Comparison of ENCODE assay signal across 8 cellular contexts in the genomic region with DNA sequence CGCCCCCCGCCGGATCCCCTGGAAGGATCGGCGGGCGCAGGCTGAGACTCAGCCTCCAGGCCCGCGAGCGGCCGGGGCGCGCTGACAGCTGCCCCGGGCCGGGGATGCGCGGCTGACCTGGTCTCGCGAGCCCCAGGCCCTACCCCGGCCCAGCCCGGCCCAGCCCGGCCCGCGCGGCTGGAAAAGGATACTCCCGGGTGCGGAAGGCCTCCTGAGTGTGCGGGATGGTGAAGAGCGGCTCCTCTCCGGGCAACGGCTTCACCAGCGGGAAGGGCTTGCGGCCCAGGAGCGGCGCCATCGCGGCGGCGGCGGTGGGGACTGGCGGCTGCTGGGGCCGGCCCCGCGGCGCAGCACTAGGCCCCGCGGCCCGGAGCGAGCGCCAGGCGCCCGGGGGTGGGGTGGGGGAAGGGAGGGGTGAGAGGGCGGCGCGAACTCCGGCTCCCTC. TPM values are rescaled to one million over a fixed set of nuclear protein-coding genes. Genes with fewer than 3 reads are reported as not detected.
DNase-seq lines count a peak whose midpoint lies in the region; ATAC-seq, FAIRE-seq and TF ChIP-seq lines count a peak whose summit lies in the region.

No MANE protein-coding gene starts in this region.

- DNase-seq in stimulated activated CD4-positive, alpha-beta T cell treated with anti-CD3 and anti-CD28 coated beads, Interleukin-12 subunit alpha, Interleukin-12 subunit beta, amount 100 ng/mL, for 4 hours, result peak; percentile 68
- DNase-seq in stimulated activated CD4-positive, alpha-beta T cell treated with anti-CD3 and anti-CD28 coated beads, Interleukin-1b, Interleukin-23, amount 100 ng/mL, for 48 hours, result no peak
- DNase-seq in H54 (ENCODE audit: insufficient read length, low spot score), result peak; percentile 51
- DNase-seq in Karpas-422, result no peak
- DNase-seq in activated gamma-delta T cell treated with anti-CD3 and anti-CD28 coated beads, Interleukin-2, amount 50 U/mL, for 16 hours (ENCODE audit: low read depth), result peak; percentile 31
- DNase-seq in left ventricle myocardium inferior, result peak; percentile 74
- peak; percentile 74 to 85 for DNase-seq in psoas muscle
- DNase-seq in T1000 (lab: John Stamatoyannopoulos, UW), result no peak

- peak overlapping the region; percentile 98 for H3K9ac ChIP-seq in Karpas-422 (ENCODE audit: low read length)

- H3K79me2 ChIP-seq in Karpas-422 (ENCODE audit: low read length), result peaks cover 57% of the 10 kb centered on the region

- no peaks in the 10 kb centered on the region for H3K27me3 ChIP-seq in Karpas-422 (ENCODE audit: low read length)
- no peaks in the 10 kb centered on the region for H3K27me3 ChIP-seq in left ventricle myocardium inferior (ENCODE audit: low read depth)
- no peaks in the 10 kb centered on the region for H3K27me3 ChIP-seq in psoas muscle (ENCODE audit: insufficient read depth in 3 of 3, low read length in 2 of 3)

- TF ChIP-seq CTCF in left ventricle myocardium inferior (IDR thresholded peaks at IDR 0.05; ENCODE audit: borderline replicate concordance) (no peak), psoas muscle (IDR thresholded peaks at IDR 0.05) (no peak)

- peak overlapping the region; percentile 94 for H3K4me2 ChIP-seq in Karpas-422 (ENCODE audit: low read depth, low read length, poor library complexity, severe bottlenecking)

- H3K4me3 ChIP-seq in Karpas-422 (ENCODE audit: low read length) (peak overlapping the region; percentile 84), left ventricle myocardium inferior (peak overlapping the region; percentile 93), psoas muscle (peak overlapping the region; percentile 81)

- peaks cover 26% of the 10 kb centered on the region for H3K36me3 ChIP-seq in Karpas-422 (ENCODE audit: insufficient read depth, low read length)
- peaks cover 3% of the 10 kb centered on the region for H3K36me3 ChIP-seq in left ventricle myocardium inferior
- peaks cover 3 to 12% of the 10 kb centered on the region in 2 donors for H3K36me3 ChIP-seq in psoas muscle (ENCODE audit: insufficient read depth in 1 of 2, low read depth in 1 of 2)

- peak; percentile 61 for TF ChIP-seq POLR2A in H54 (IDR thresholded peaks at IDR 0.05; ENCODE audit: low read depth, low read length)

- FAIRE-seq in H54 (lab: Jason Lieb, UNC), result no peak

- peaks cover 47% of the 10 kb centered on the region for H3K4me1 ChIP-seq in Karpas-422 (ENCODE audit: low read length)
- H3K4me1 ChIP-seq in left ventricle myocardium inferior, result peaks cover 63% of the 10 kb centered on the region
- H3K4me1 ChIP-seq in psoas muscle, result peaks cover 36% of the 10 kb centered on the region

- H3K27ac ChIP-seq in Karpas-422 (ENCODE audit: low read length) (peak overlapping the region; percentile 79), left ventricle myocardium inferior (replicated peaks) (peak overlapping the region; percentile 96), psoas muscle (peak overlapping the region; percentile 96)

- ATAC-seq in psoas muscle, result peak; percentile 75 to 80 (median 76)

- no peaks in the 10 kb centered on the region for H3K9me2 ChIP-seq in Karpas-422 (replicated peaks; ENCODE audit: insufficient read depth, low read length)

- H3K9me3 ChIP-seq in Karpas-422 (ENCODE audit: low read length) (no peaks in the 10 kb centered on the region), left ventricle myocardium inferior (replicated peaks) (no peaks in the 10 kb centered on the region), psoas muscle (no peaks in the 10 kb centered on the region)

- intact Hi-C loops in left ventricle myocardium inferior (cut with micrococcal nuclease) (no loop called here), psoas muscle (cut with DNase I) (loop anchor here (2.0 to 5.0 kb wide), 2 partner anchors 35 to 36 kb away; partner anchors contain the start of gene BCL7B (in 2 of the 2))

- no peak overlapping the region for H2AFZ ChIP-seq in Karpas-422 (ENCODE audit: low read length)

- WGBS in psoas muscle, 3 donors, result 0 to 1% (median 0%) methylated on average over 11 to 55 of the region's 55 CpGs

- peaks cover 28% of the 10 kb centered on the region for H4K20me1 ChIP-seq in Karpas-422 (ENCODE audit: insufficient read depth, low read depth, low read length)

RNA-seq across cellular contexts. Expression of gene BAZ1B, which starts 0.4 kb away (rescaled TPM):
- total RNA-seq in Karpas-422 (2014; rRNA removed; shearing (Covaris generic); ENCODE audit: low replicate concordance), result 49.0 and 51.2 TPM in 2 replicates
- total RNA-seq in left ventricle myocardium inferior, result 38.9 TPM
- total RNA-seq in psoas muscle, result 10 to 100 TPM; 39.5 to 49.8 (median 42.3) TPM
- 10 to 100 TPM; 15.7 to 50.6 (median 15.8) TPM for polyA plus RNA-seq in psoas muscle

RNA-seq across cellular contexts. Expression of gene BCL7B, which starts 35.8 kb away (rescaled TPM):
- 37.2 and 50.9 TPM in 2 replicates for total RNA-seq in Karpas-422 (2014; rRNA removed; shearing (Covaris generic); ENCODE audit: low replicate concordance)
- total RNA-seq in left ventricle myocardium inferior (82.9 TPM), psoas muscle (10 to 100 TPM; 55.8 to 96.5 (median 88.1) TPM)
- polyA plus RNA-seq in psoas muscle, result 100 to 1,000 TPM in 2 of 3 donors, 10 to 100 TPM in 1; 88.7 to 130 (median 105) TPM

RNA-seq across cellular contexts. Expression of gene TBL2, which starts 56.7 kb away (rescaled TPM):
- 27.5 and 43.4 TPM in 2 replicates for total RNA-seq in Karpas-422 (2014; rRNA removed; shearing (Covaris generic); ENCODE audit: low replicate concordance)
- total RNA-seq in left ventricle myocardium inferior, result 9.6 TPM
- total RNA-seq in psoas muscle, result 10 to 100 TPM; 10.3 to 16.1 (median 11.8) TPM
- polyA plus RNA-seq in psoas muscle, result 10 to 100 TPM in 1 of 3 donors, 1 to 10 TPM in 2; 8.1 to 15.0 (median 9.6) TPM

Comparison
In these comparisons a context has a peak if more than half of its experiments do, and no peak if none do; other contexts are left out.
1. DNase-seq: peak in stimulated activated CD4-positive, alpha-beta T cell treated with anti-CD3 and anti-CD28 coated beads, Interleukin-12 subunit alpha, Interleukin-12 subunit beta, amount 100 ng/mL, for 4 hours (single experiment), H54 (single experiment), activated gamma-delta T cell treated with anti-CD3 and anti-CD28 coated beads, Interleukin-2, amount 50 U/mL, for 16 hours (single experiment), left ventricle myocardium inferior (single experiment) and psoas muscle (2 of 2); none in stimulated activated CD4-positive, alpha-beta T cell treated with anti-CD3 and anti-CD28 coated beads, Interleukin-1b, Interleukin-23, amount 100 ng/mL, for 48 hours (single experiment), Karpas-422 (single experiment) and T1000 (single experiment).
2. Peak in every context shown above with its lines, with median percentiles within 50 percentile points of each other: H3K27ac ChIP-seq and H3K4me3 ChIP-seq.